Comparison of ENCODE assay signal across 10 cellular contexts in the genomic region with DNA sequence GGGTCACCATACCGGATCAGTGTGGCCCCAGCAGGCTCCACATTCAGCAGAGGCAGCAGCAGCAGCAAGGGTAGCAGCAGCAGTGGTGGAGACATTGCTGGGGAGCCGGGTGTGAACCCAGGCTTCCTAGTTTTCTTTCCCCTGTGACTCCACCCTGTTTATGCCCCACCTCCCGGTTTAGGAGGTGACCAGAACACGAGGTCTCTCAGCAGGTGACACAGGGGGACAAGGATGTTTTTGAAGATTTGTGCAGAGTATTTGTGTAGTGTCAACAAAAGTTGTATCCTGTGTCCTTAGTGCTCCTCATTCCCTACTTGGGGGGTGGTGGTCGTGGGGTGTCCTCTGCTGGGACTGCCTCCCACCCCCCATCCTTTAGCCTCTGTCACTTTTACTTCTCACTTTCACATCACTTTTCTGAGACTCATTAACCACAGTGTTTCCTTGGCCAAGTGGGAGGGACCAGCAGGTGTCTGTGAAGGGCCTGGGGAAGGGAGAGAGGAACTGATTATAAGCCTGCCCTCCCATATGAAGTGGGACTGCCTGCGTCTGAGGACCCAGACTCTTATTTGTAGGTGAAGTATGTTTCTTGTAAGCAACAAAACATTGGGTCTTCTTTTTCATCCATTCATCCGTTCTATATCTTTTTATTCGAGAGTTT. TPM values are rescaled to one million over a fixed set of nuclear protein-coding genes. Genes with fewer than 3 reads are reported as not detected.
DNase-seq lines count a peak whose midpoint lies in the region; ATAC-seq and TF ChIP-seq lines count a peak whose summit lies in the region.
"Had no signal": no experiment of that assay in that cellular context is flagged by ENCODE, and none has a peak within 500 bp of the region (broad histone marks: within the 10 kb centered on the region; RNA-seq: fewer than 3 reads in every experiment).

No MANE protein-coding gene starts in this region.

- TF ChIP-seq POLR2A in GM18505 (IDR thresholded peaks at IDR 0.05; ENCODE audit: borderline replicate concordance, extremely low read depth, insufficient read depth, insufficient read length), result peak; percentile 98

- H3K4me3 ChIP-seq in mucosa of descending colon, result no peak overlapping the region
- H3K4me3 ChIP-seq: lung had no signal

- no peaks in the 10 kb centered on the region for H3K4me1 ChIP-seq in mucosa of descending colon (ENCODE audit: low read depth)

- peaks cover 7% of the 10 kb centered on the region for H3K9me3 ChIP-seq in mucosa of descending colon

- DNase-seq in NOMO-1 (lab: John Stamatoyannopoulos, UW; ENCODE audit: unreplicated experiment in 2 of 2), result peak; percentile 90 to 91
- DNase-seq in mucosa of descending colon, result no peak
- no peak for DNase-seq in LoVo (ENCODE audit: low spot score)
- DNase-seq in HuH-7 (ENCODE audit: low spot score), result no peak
- no peak for DNase-seq in cortex of kidney (lab: John Stamatoyannopoulos, UW)
- no peak for DNase-seq in T-helper 9 cell
- DNase-seq: GF-D8 had no signal

- TF ChIP-seq CTCF in mucosa of descending colon (IDR thresholded peaks at IDR 0.05), result no peak

- ATAC-seq in GM18505 (IDR thresholded peaks at IDR 0.05; ENCODE audit: unreplicated experiment), result peak; percentile 52
- peak; percentile 48 for ATAC-seq in GM21737 (IDR thresholded peaks at IDR 0.05; ENCODE audit: unreplicated experiment)
- peak; percentile 66 for ATAC-seq in mucosa of descending colon

- intact Hi-C loops in mucosa of descending colon (cut with DNase I, micrococcal nuclease), result no loop called here

- H3K36me3 ChIP-seq in mucosa of descending colon (ENCODE audit: low read depth), result no peaks in the 10 kb centered on the region

RNA-seq across cellular contexts. Expression of a gene that starts 15.6 kb away (rescaled TPM):
- 1 to 10 TPM in 2 of 3 donors, under 1 TPM in 1; 0.49 to 1.5 (median 1.1) TPM for total RNA-seq in mucosa of descending colon

RNA-seq across cellular contexts. Expression of a gene that starts 20.6 kb away (rescaled TPM):
- total RNA-seq in mucosa of descending colon, result 1 to 10 TPM; 1.8 to 3.2 (median 2.0) TPM

RNA-seq across cellular contexts. Expression of a gene that starts 31.5 kb away (rescaled TPM):
- total RNA-seq in mucosa of descending colon, result 10 to 100 TPM; 69.7 to 99.5 (median 85.0) TPM

RNA-seq across cellular contexts. Expression of a gene that starts 39.4 kb away (rescaled TPM):
- 10 to 100 TPM; 20.8 to 27.9 (median 22.9) TPM for total RNA-seq in mucosa of descending colon

Comparison
In these comparisons a context has a peak if more than half of its experiments do, and no peak if none do; other contexts are left out.
1. DNase-seq: peak in NOMO-1 (2 of 2); none in mucosa of descending colon (0 of 3), LoVo (single experiment), HuH-7 (single experiment), cortex of kidney (single experiment) and T-helper 9 cell (single experiment).
2. Peak in every context shown above with its lines, with median percentiles within 50 percentile points of each other: ATAC-seq.